In genomic region chr11:102341844-102342318, GRCh38 we compare ENCODE assay signal across 8 cellular contexts. TPM values are rescaled to one million over a fixed set of nuclear protein-coding genes. Genes with fewer than 3 reads are reported as not detected.
DNase-seq lines count a peak whose midpoint lies in the region; ATAC-seq and TF ChIP-seq lines count a peak whose summit lies in the region.

No MANE protein-coding gene starts in this region.

- no peak overlapping the region for H3K27ac Mint-ChIP-seq in osteocyte (ENCODE audit: unreplicated experiment)

- no peaks in the 10 kb centered on the region for H3K9me3 ChIP-seq in DOHH2 (ENCODE audit: control insufficient read depth, insufficient read depth, low read length)

- peaks cover 12% of the 10 kb centered on the region; the same call in 1 of the 2 replicates for H3F3A ChIP-seq in DOHH2 (ENCODE audit: control insufficient read depth, insufficient read depth)

- no peak overlapping the region for H3K27ac ChIP-seq in DOHH2 (ENCODE audit: low read depth, low read length)

- no peaks in the 10 kb centered on the region for H3K27me3 Mint-ChIP-seq in osteocyte (ENCODE audit: unreplicated experiment)

- H3K4me3 ChIP-seq in DOHH2 (ENCODE audit: low read length) = no peak overlapping the region

- peaks cover 11% of the 10 kb centered on the region for H3K79me2 ChIP-seq in DOHH2 (ENCODE audit: control insufficient read depth, low read length)

- TF ChIP-seq CTCF in DOHH2 (IDR thresholded peaks at IDR 0.05; ENCODE audit: low read depth, low read length, poor library complexity, severe bottlenecking) (peak; percentile 82), osteocyte (IDR thresholded peaks at IDR 0.05) (peak; percentile 86)

- H3K9me2 ChIP-seq in DOHH2 (replicated peaks; ENCODE audit: control insufficient read depth, low read length) = no peaks in the 10 kb centered on the region

- peak; percentile 91 for DNase-seq in M059J (ENCODE audit: low read depth)
- peak; percentile 53 to 68 for DNase-seq in SHP77 (lab: John Stamatoyannopoulos, UW)
- DNase-seq in activated gamma-delta T cell treated with anti-CD3 and anti-CD28 coated beads, Interleukin-2, amount 50 U/mL, for 16 hours (ENCODE audit: low read depth) = peak; percentile 59
- DNase-seq in foreskin melanocyte = peak; percentile 72
- no peak for DNase-seq in osteocyte (ENCODE audit: extremely low spot score, unreplicated experiment)

- H3K36me3 ChIP-seq in DOHH2 (ENCODE audit: control insufficient read depth, low read length) = peaks cover 10% of the 10 kb centered on the region; the same call in 1 of the 2 replicates

- no peaks in the 10 kb centered on the region for H3K36me3 Mint-ChIP-seq in osteocyte (ENCODE audit: unreplicated experiment)

- H3K4me1 ChIP-seq in DOHH2 (ENCODE audit: control insufficient read depth, low read length) = peaks cover 34% of the 10 kb centered on the region

- 0 out of 2 replicates have a peak overlapping the region, but pooled peaks have one; percentile 1 for H3K4me2 ChIP-seq in DOHH2 (ENCODE audit: low read length)

- H3K9me3 Mint-ChIP-seq in osteocyte (ENCODE audit: unreplicated experiment) = no peaks in the 10 kb centered on the region

- no peaks in the 10 kb centered on the region; the same call in 1 of the 2 replicates for H3K27me3 ChIP-seq in DOHH2 (ENCODE audit: control insufficient read depth, low read length)

- no peaks in the 10 kb centered on the region for H4K20me1 ChIP-seq in DOHH2 (ENCODE audit: control insufficient read depth, insufficient read depth, low read depth, low read length)

- H3K4me1 Mint-ChIP-seq in osteocyte (ENCODE audit: unreplicated experiment) = peaks cover 21% of the 10 kb centered on the region

- peak; percentile 52 for ATAC-seq in GM21786 (IDR thresholded peaks at IDR 0.05; ENCODE audit: unreplicated experiment)
- no peak for ATAC-seq in HG03025 (IDR thresholded peaks at IDR 0.05; ENCODE audit: low FRiP score, unreplicated experiment)

- no peak overlapping the region for H3K4me3 Mint-ChIP-seq in osteocyte (ENCODE audit: unreplicated experiment)

RNA-seq across cellular contexts. Expression of gene BIRC2, which starts 5.1 kb away (rescaled TPM):
- 104 and 133 TPM in 2 replicates for total RNA-seq in M059J (2014; rRNA removed; shearing (Covaris generic))
- 46.0 and 51.3 TPM in 2 replicates for total RNA-seq in osteocyte

RNA-seq across cellular contexts. Expression of gene BIRC3, which starts 24.6 kb away (rescaled TPM):
- total RNA-seq in M059J (2014; rRNA removed; shearing (Covaris generic)) = 5.3 and 8.7 TPM in 2 replicates
- total RNA-seq in osteocyte = 1.0 and 1.5 TPM in 2 replicates
